1 cellular context compared by ENCODE assay signal in genomic region chr15:70101459-70102113, GRCh38.
A peak's percentile ranks its signal among the peaks of the same experiment; 100 is the strongest.
TF ChIP-seq lines count a peak whose summit lies in the region.

No MANE protein-coding gene starts in this region.

TF ChIP-seq in SK-N-SH, 30 proteins besides CTCF, POLR2A, EP300 and RAD21 (continued from another document):
- TF ChIP-seq MXI1 (IDR thresholded peaks at IDR 0.05; ENCODE audit: low read depth, low read length), result peak; percentile 85; the same call in 1 of the 2 replicates
- TF ChIP-seq RFX5 (IDR thresholded peaks at IDR 0.05; ENCODE audit: low read length), result peak; percentile 53; the same call in 1 of the 2 replicates
- 0 out of 2 replicates have a peak, but pooled peaks have one; percentile 38 for TF ChIP-seq MAX (IDR thresholded peaks at IDR 0.05; ENCODE audit: low read depth)
- no peak for TF ChIP-seq ZBTB33 (IDR thresholded peaks at IDR 0.05; ENCODE audit: borderline replicate concordance, low read depth)
- peak; percentile 46; the same call in 1 of the 2 replicates for TF ChIP-seq TEAD4 (IDR thresholded peaks at IDR 0.05; ENCODE audit: borderline replicate concordance, insufficient read depth)
- TF ChIP-seq CHD2 (IDR thresholded peaks at IDR 0.05; ENCODE audit: low read length, partially characterized antibody), result peak; percentile 41
- TF ChIP-seq SIN3A (IDR thresholded peaks at IDR 0.05; ENCODE audit: borderline replicate concordance, low read depth, low read length), result no peak
- no peak for TF ChIP-seq NRF1 (IDR thresholded peaks at IDR 0.05; ENCODE audit: low read depth, low read length)
- 0 out of 2 replicates have a peak, but pooled peaks have one; percentile 21 for TF ChIP-seq TCF12 (IDR thresholded peaks at IDR 0.05)
TF ChIP-seq in SK-N-SH: peak in this region for 12.
